8 cellular contexts compared by ENCODE assay signal in the genomic region with DNA sequence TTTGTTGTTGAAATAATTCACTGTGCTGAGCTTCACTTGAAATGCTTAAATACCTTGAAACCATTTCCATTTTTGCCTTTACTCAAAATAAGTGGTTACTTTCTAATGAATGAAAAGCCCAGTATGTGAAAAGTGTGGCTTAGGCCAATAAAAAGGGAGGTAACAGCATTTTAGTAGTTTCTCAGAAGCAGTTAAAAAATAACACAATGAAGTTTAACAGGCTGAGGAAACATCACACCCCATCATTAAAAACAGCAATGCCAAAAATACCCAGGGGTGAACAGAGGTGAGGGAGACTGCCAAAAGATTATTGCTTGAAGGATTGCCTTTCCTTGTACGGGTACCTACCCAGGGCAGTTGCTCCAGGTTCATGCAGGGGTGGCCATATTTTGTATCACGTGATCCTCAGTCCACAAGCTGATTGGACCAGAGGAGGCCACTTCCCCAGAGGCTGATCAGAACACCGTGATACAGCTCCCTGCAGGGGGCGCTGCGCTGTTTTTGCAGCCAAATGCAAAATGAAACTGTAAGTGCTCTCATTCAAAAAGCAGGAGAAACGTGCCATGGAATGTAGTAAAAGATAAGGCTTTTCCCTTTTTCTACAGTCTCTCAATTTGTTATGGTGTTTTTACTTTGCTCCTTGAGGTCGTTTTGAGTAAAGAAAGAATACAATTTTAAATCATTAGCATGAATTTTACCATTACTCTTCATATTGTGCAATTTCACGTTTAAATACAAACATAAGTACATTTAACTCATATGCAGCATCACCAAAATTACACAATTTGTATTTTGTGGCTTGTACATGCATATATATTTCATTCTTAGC.
DNase-seq lines count a peak whose midpoint lies in the region; ATAC-seq, FAIRE-seq and TF ChIP-seq lines count a peak whose summit lies in the region.

No MANE protein-coding gene starts in this region.

- TF ChIP-seq CTCF in breast epithelium (IDR thresholded peaks at IDR 0.05): peak in 2 of 3 donors; percentile 60 to 63

- no peak for TF ChIP-seq POLR2A in breast epithelium (IDR thresholded peaks at IDR 0.05)

- H3K4me1 ChIP-seq in breast epithelium (no peaks in the 10 kb centered on the region), small intestine (ENCODE audit: control insufficient read depth in 2 of 2, insufficient read depth in 1 of 2, low read depth in 1 of 2, low read length in 1 of 2) (peaks cover 0 to 4% of the 10 kb centered on the region in 2 donors)

- H3K36me3 ChIP-seq in breast epithelium: no peaks in the 10 kb centered on the region
- no peaks in the 10 kb centered on the region for H3K36me3 ChIP-seq in small intestine (ENCODE audit: control insufficient read depth in 2 of 2, insufficient read depth in 2 of 2, low read length in 2 of 2)

- H3K27me3 ChIP-seq in breast epithelium (no peaks in the 10 kb centered on the region), small intestine (ENCODE audit: control insufficient read depth in 2 of 2, insufficient read depth in 2 of 2, low read length in 2 of 2) (no peaks in the 10 kb centered on the region)

- no peak overlapping the region for H3K27ac ChIP-seq in breast epithelium
- H3K27ac ChIP-seq in small intestine (ENCODE audit: low read depth in 1 of 2, low read length in 1 of 2): no peak overlapping the region

- intact Hi-C loops in breast epithelium (cut with DNase I; ENCODE audit: low total_unique reads): no loop called here

- DNase-seq in D341Med (ENCODE audit: low spot score): peak; percentile 86
- peak; percentile 89 for DNase-seq in HuH-7 (ENCODE audit: low spot score)
- DNase-seq in SHP77 treated with DMSO at 0.1 percent for 48 hours (lab: John Stamatoyannopoulos, UW): peak; percentile 56
- peak; percentile 70 to 72 for DNase-seq in breast epithelium (ENCODE audit: low spot score in 2 of 2)
- peak; percentile 94 for DNase-seq in iPS-NIHi11 (ENCODE audit: low spot score)
- DNase-seq in small intestine: peak; percentile 92

- ATAC-seq in GM21381 (IDR thresholded peaks at IDR 0.05; ENCODE audit: unreplicated experiment) (no peak), GM19035 (IDR thresholded peaks at IDR 0.05; ENCODE audit: unreplicated experiment) (no peak)

- no peak for FAIRE-seq in small intestine (lab: Jason Lieb, UNC)

- H3K4me3 ChIP-seq in breast epithelium: peak overlapping the region in 1 of 3 donors; percentile 9
- no peak overlapping the region for H3K4me3 ChIP-seq in small intestine (ENCODE audit: low read depth in 1 of 2, low read length in 2 of 2)

- H3K9me3 ChIP-seq in breast epithelium: no peaks in the 10 kb centered on the region
- H3K9me3 ChIP-seq in small intestine (ENCODE audit: control insufficient read depth, low read depth): no peaks in the 10 kb centered on the region

- WGBS in small intestine, 3 donors: 12 to 43% (median 23%) methylated on average over 8 of the region's 8 CpGs
